Comparison of ENCODE assay signal across 16 cellular contexts in the genomic region with DNA sequence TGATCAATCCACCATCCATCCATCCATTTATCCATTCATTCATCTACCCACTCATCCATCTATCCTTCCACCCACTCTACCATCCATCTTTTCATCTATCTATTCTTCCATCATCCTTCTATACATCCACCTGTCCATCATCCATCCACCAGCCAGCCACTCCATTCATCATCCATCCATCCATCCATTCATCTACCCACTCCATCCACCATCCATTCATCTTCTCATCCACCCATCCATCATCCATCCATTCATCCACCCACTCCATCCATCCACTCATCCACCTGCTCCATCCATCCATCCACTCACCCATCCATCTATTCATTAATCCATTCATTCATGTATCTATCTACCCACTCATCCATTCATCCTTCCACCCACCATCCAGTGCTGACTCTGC.
"Had no signal": no experiment of that assay in that cellular context is flagged by ENCODE, and none has a peak within 500 bp of the region (broad histone marks: within the 10 kb centered on the region; RNA-seq: fewer than 3 reads in every experiment).

No MANE protein-coding gene starts in this region.

- H3K27ac ChIP-seq: heart right ventricle, psoas muscle, right lobe of liver, tibial artery, uterus had no signal

- H3K27me3 ChIP-seq: right lobe of liver, tibial artery, upper lobe of left lung, uterus had no signal

- H3K4me1 Mint-ChIP-seq: naive thymus-derived CD4-positive, alpha-beta T cell; stimulated activated memory B cell treated with anti-CD40 and anti-IgM and Interleukin-4, amounts not matched to agents 10 μg/mL and 1 μg/mL and 100 μg/mL, for 72 hours had no signal

- H3K36me3 Mint-ChIP-seq: stimulated activated memory B cell treated with anti-CD40 and anti-IgM and Interleukin-4, amounts not matched to agents 10 μg/mL and 1 μg/mL and 100 μg/mL, for 72 hours had no signal

- H3K4me3 ChIP-seq: heart right ventricle, psoas muscle, right lobe of liver, tibial artery, upper lobe of left lung, uterus had no signal

- H3K27ac Mint-ChIP-seq: endodermal cell; naive thymus-derived CD4-positive, alpha-beta T cell; nephron progenitor cell; stimulated activated memory B cell treated with anti-CD40 and anti-IgM and Interleukin-4, amounts not matched to agents 10 μg/mL and 1 μg/mL and 100 μg/mL, for 72 hours; stimulated activated naive CD8-positive, alpha-beta T cell treated with anti-CD3 and anti-CD28 coated beads, Interleukin-15, Interleukin-2, amounts not matched to agents 100 ng/mL and 50 ng/mL, for 24 hours had no signal

- H3K9me3 ChIP-seq: psoas muscle, right lobe of liver, tibial artery, upper lobe of left lung, uterus had no signal

- H3K4me1 ChIP-seq: psoas muscle, right lobe of liver, uterus had no signal

- DNase-seq: effector CD4-positive, alpha-beta T cell; endodermal cell; heart right ventricle; hypothalamus; kidney glomerular epithelial cell; naive thymus-derived CD4-positive, alpha-beta T cell; nephron progenitor cell; psoas muscle; retina; right lobe of liver; stimulated activated CD4-positive, alpha-beta T cell treated with anti-CD3 and anti-CD28 coated beads, Interleukin-4, amount 100 ng/mL, for 1 hour; upper lobe of left lung; uterus had no signal

- ATAC-seq: heart right ventricle; naive thymus-derived CD4-positive, alpha-beta T cell; psoas muscle; right lobe of liver; stimulated activated memory B cell treated with anti-CD40 and anti-IgM and Interleukin-4, amounts not matched to agents 10 μg/mL and 1 μg/mL and 100 μg/mL, for 72 hours had no signal

- H3K36me3 ChIP-seq: heart right ventricle, right lobe of liver, tibial artery, upper lobe of left lung, uterus had no signal

- H3K4me3 Mint-ChIP-seq: endodermal cell; naive thymus-derived CD4-positive, alpha-beta T cell; nephron progenitor cell; stimulated activated memory B cell treated with anti-CD40 and anti-IgM and Interleukin-4, amounts not matched to agents 10 μg/mL and 1 μg/mL and 100 μg/mL, for 72 hours; stimulated activated naive CD8-positive, alpha-beta T cell treated with anti-CD3 and anti-CD28 coated beads, Interleukin-15, Interleukin-2, amounts not matched to agents 100 ng/mL and 50 ng/mL, for 24 hours had no signal
